Comparison of ENCODE assay signal across 2 cellular contexts in the genomic region with DNA sequence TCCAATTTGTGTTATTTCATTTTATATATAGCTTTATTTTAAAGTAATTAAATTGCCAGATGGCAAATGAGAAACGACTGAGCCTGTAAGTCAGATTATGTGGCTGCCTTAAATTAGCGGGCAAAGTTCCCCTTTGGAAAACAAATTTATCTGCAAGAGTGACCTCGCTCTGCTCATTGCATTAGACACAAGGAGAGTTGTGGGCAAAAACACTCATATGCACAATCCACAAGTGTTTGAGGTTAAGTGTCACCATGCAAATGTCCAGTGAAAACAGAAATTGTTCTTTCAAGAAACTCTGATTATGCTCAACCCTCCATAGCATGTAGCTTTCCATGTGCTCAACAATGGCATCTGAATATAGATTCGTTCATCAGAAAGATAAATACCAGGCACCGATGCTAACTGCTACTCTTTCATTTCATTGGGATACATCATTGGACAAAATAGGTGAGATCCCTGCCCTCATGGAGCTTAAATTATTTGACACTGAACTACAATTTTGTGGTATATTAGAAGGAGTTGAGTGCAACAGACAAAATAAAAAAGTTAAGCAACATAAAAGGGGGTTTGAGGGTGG.
TF ChIP-seq lines count a peak whose summit lies in the region.

No MANE protein-coding gene starts in this region.

TF ChIP-seq in HEK293, 187 proteins besides CTCF, POLR2A, EP300 and RAD21 (continued from another document):
- TF ChIP-seq, protein P1, sequence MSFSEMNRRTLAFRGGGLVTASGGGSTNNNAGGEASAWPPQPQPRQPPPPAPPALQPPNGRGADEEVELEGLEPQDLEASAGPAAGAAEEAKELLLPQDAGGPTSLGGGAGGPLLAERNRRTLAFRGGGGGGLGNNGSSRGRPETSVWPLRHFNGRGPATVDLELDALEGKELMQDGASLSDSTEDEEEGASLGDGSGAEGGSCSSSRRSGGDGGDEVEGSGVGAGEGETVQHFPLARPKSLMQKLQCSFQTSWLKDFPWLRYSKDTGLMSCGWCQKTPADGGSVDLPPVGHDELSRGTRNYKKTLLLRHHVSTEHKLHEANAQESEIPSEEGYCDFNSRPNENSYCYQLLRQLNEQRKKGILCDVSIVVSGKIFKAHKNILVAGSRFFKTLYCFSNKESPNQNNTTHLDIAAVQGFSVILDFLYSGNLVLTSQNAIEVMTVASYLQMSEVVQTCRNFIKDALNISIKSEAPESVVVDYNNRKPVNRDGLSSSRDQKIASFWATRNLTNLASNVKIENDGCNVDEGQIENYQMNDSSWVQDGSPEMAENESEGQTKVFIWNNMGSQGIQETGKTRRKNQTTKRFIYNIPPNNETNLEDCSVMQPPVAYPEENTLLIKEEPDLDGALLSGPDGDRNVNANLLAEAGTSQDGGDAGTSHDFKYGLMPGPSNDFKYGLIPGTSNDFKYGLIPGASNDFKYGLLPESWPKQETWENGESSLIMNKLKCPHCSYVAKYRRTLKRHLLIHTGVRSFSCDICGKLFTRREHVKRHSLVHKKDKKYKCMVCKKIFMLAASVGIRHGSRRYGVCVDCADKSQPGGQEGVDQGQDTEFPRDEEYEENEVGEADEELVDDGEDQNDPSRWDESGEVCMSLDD (tag by site-specific recombination; IDR thresholded peaks at IDR 0.05), result no peak
- TF ChIP-seq ZSCAN16 (tag by site-specific recombination; IDR thresholded peaks at IDR 0.05), result no peak
- 0 out of 2 replicates have a peak, but pooled peaks have one; percentile 22 for TF ChIP-seq ZBTB44 (tag by site-specific recombination; IDR thresholded peaks at IDR 0.05)
- TF ChIP-seq SCRT2 (tag by site-specific recombination; IDR thresholded peaks at IDR 0.05), result peak; percentile 60
- TF ChIP-seq, protein P2, sequence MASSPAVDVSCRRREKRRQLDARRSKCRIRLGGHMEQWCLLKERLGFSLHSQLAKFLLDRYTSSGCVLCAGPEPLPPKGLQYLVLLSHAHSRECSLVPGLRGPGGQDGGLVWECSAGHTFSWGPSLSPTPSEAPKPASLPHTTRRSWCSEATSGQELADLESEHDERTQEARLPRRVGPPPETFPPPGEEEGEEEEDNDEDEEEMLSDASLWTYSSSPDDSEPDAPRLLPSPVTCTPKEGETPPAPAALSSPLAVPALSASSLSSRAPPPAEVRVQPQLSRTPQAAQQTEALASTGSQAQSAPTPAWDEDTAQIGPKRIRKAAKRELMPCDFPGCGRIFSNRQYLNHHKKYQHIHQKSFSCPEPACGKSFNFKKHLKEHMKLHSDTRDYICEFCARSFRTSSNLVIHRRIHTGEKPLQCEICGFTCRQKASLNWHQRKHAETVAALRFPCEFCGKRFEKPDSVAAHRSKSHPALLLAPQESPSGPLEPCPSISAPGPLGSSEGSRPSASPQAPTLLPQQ (tag by site-specific recombination; IDR thresholded peaks at IDR 0.05), result no peak
- no peak for TF ChIP-seq ZNF302 (tag by site-specific recombination; IDR thresholded peaks at IDR 0.05; ENCODE audit: low read depth)
- TF ChIP-seq HOXA7 (CRISPR knock-in tag; IDR thresholded peaks at IDR 0.05; ENCODE audit: borderline replicate concordance), result no peak
- TF ChIP-seq PRDM6 (tag by site-specific recombination; IDR thresholded peaks at IDR 0.05), result peak; percentile 24; the same call in 1 of the 2 replicates
- no peak for TF ChIP-seq ZFP3 (tag by site-specific recombination; IDR thresholded peaks at IDR 0.05; ENCODE audit: low read depth)
- TF ChIP-seq, protein P3, sequence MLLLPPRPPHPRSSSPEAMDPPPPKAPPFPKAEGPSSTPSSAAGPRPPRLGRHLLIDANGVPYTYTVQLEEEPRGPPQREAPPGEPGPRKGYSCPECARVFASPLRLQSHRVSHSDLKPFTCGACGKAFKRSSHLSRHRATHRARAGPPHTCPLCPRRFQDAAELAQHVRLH (tag by site-specific recombination; IDR thresholded peaks at IDR 0.05), result no peak
TF ChIP-seq in HEK293: peak in this region for 4.

TF ChIP-seq in WTC11, 78 proteins besides CTCF, POLR2A, EP300 and RAD21 (continued from another document):
- TF ChIP-seq ZNF281 (CRISPR knock-in tag; IDR thresholded peaks at IDR 0.05), result no peak
- no peak for TF ChIP-seq ATF1 (CRISPR knock-in tag; IDR thresholded peaks at IDR 0.05)
- TF ChIP-seq, protein P4, sequence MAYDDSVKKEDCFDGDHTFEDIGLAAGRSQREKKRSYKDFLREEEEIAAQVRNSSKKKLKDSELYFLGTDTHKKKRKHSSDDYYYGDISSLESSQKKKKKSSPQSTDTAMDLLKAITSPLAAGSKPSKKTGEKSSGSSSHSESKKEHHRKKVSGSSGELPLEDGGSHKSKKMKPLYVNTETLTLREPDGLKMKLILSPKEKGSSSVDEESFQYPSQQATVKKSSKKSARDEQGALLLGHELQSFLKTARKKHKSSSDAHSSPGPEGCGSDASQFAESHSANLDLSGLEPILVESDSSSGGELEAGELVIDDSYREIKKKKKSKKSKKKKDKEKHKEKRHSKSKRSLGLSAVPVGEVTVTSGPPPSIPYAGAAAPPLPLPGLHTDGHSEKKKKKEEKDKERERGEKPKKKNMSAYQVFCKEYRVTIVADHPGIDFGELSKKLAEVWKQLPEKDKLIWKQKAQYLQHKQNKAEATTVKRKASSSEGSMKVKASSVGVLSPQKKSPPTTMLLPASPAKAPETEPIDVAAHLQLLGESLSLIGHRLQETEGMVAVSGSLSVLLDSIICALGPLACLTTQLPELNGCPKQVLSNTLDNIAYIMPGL (CRISPR knock-in tag; IDR thresholded peaks at IDR 0.05), result no peak
- TF ChIP-seq TEAD4 (CRISPR knock-in tag; IDR thresholded peaks at IDR 0.05), result no peak
